ENCODE assay signal across 8 cellular contexts in genomic region chr11:68030318-68031135, GRCh38. TPM values are rescaled to one million over a fixed set of nuclear protein-coding genes. Genes with fewer than 3 reads are reported as not detected.
A peak's percentile ranks its signal among the peaks of the same experiment; 100 is the strongest.
DNase-seq lines count a peak whose midpoint lies in the region; ATAC-seq and TF ChIP-seq lines count a peak whose summit lies in the region.

NDUFS8 (plus strand) TSS chr11:68030681; CDS start chr11:68032152, 1,471 bp downstream.

- H3K36me3 ChIP-seq in SK-N-SH (replicated peaks in 1 of 2; ENCODE audit: control insufficient read depth in 1 of 2, insufficient read depth in 2 of 2, low read length in 1 of 2), result peaks cover 13 to 14% of the 10 kb centered on the region in 2 experiments

- no peak for TF ChIP-seq EP300 in SK-N-SH (IDR thresholded peaks at IDR 0.05; ENCODE audit: borderline replicate concordance in 1 of 2, low read depth in 1 of 2, low read length in 1 of 2)

- no peaks in the 10 kb centered on the region for H3K9me3 ChIP-seq in SK-N-SH

- H3K4me3 ChIP-seq in SK-N-SH (ENCODE audit: low read depth in 2 of 2, low read length in 1 of 2), result peak within 1 kb of the TSS; percentile 77 to 81

- peak within 1 kb of the TSS; percentile 85 to 99 for H3K27ac ChIP-seq in SK-N-SH (ENCODE audit: low read depth in 2 of 2, low read length in 1 of 2)

- H3K9ac ChIP-seq in SK-N-SH, result peak within 1 kb of the TSS; percentile 89

- TF ChIP-seq RAD21 in SK-N-SH (IDR thresholded peaks at IDR 0.05; ENCODE audit: low read length), result no peak

- H3K79me2 ChIP-seq in SK-N-SH (ENCODE audit: insufficient read depth), result peaks cover 38% of the 10 kb centered on the region

- WGBS in SK-N-SH (ENCODE audit: low lambda C conversion rate), result under 1% methylated on average over 41 of the region's 56 CpGs

- H4K20me1 ChIP-seq in SK-N-SH (ENCODE audit: insufficient read depth), result no peaks in the 10 kb centered on the region

- H3K4me1 ChIP-seq in SK-N-SH (ENCODE audit: control insufficient read depth in 1 of 2, insufficient read depth in 2 of 2, low read depth in 1 of 2, low read length in 1 of 2), result peaks cover 30 to 36% of the 10 kb centered on the region in 2 experiments; a peak in 3 of 4 replicates

- ATAC-seq in HG02571 (IDR thresholded peaks at IDR 0.05; ENCODE audit: unreplicated experiment), result peak; percentile 86

- CTCF ChIA-PET in SK-N-SH (lab: Yijun Ruan, JAX), result interaction anchor here (1.1 to 1.6 kb wide), 2 partner anchors 12 to 267 kb away, joined by 3 read pairs; no protein-coding TSS in a partner anchor

- no peaks in the 10 kb centered on the region for H3K27me3 ChIP-seq in SK-N-SH (ENCODE audit: insufficient read depth)

- H3K9me2 ChIP-seq in SK-N-SH, result no peaks in the 10 kb centered on the region

- peak within 1 kb of the TSS; percentile 56 for H2AFZ ChIP-seq in SK-N-SH (ENCODE audit: low read depth)

- H3F3A ChIP-seq in SK-N-SH (replicated peaks; ENCODE audit: insufficient read depth), result peaks cover 29% of the 10 kb centered on the region

- H3K4me2 ChIP-seq in SK-N-SH, result peak within 1 kb of the TSS; percentile 79

- no peak for TF ChIP-seq CTCF in SK-N-SH (IDR thresholded peaks at IDR 0.05)

- POLR2A ChIA-PET in SK-N-SH (lab: Yijun Ruan, JAX), result no interaction called here

- DNase-seq in GM04504 (ENCODE audit: low read depth) (peak; percentile 98), NCI-H1048 (lab: John Stamatoyannopoulos, UW) (peak; percentile 95), SK-N-SH (peak; percentile 99), germinal center (ENCODE audit: low spot score) (peak; percentile 100), non-pigmented ciliary epithelial cell (ENCODE audit: low read depth) (peak; percentile 98), superior temporal gyrus (ENCODE audit: extremely low spot score) (peak; percentile 100)
- peak; percentile 99 for DNase-seq in activated naive CD4-positive, alpha-beta T cell treated with anti-CD3 and anti-CD28 coated beads, Interleukin-2, amount 50 U/mL, for 16 hours

TF ChIP-seq in SK-N-SH, 30 proteins besides CTCF, POLR2A, EP300 and RAD21 (continues in another document):
- TF ChIP-seq FOXJ3 (CRISPR knock-in tag; IDR thresholded peaks at IDR 0.05), result no peak
- no peak for TF ChIP-seq REST (IDR thresholded peaks at IDR 0.05; ENCODE audit: low read depth, low read length)
- TF ChIP-seq NRF1 (IDR thresholded peaks at IDR 0.05; ENCODE audit: low read depth, low read length), result peak; percentile 82
- 0 out of 2 replicates have a peak, but pooled peaks have one; percentile 21 for TF ChIP-seq SIN3A (IDR thresholded peaks at IDR 0.05; ENCODE audit: borderline replicate concordance, low read depth, low read length)
- TF ChIP-seq SMC3 (IDR thresholded peaks at IDR 0.05; ENCODE audit: low read depth, low read length), result no peak
- no peak for TF ChIP-seq GATA2 (CRISPR knock-in tag; IDR thresholded peaks at IDR 0.05)
- TF ChIP-seq ZBTB33 (IDR thresholded peaks at IDR 0.05; ENCODE audit: borderline replicate concordance, low read depth), result no peak
- no peak for TF ChIP-seq ELF1 (IDR thresholded peaks at IDR 0.05)
- peak; percentile 65 for TF ChIP-seq RFX5 (IDR thresholded peaks at IDR 0.05; ENCODE audit: low read length)
- peak; percentile 94 for TF ChIP-seq YY1 (IDR thresholded peaks at IDR 0.05; ENCODE audit: low read depth)
- TF ChIP-seq POLR2AphosphoS5 (IDR thresholded peaks at IDR 0.05; ENCODE audit: low read depth, low read length), result peak; percentile 27; the same call in 1 of the 2 replicates
- no peak for TF ChIP-seq EZH2phosphoT487 (IDR thresholded peaks at IDR 0.05; ENCODE audit: borderline replicate concordance, low read depth)
- no peak for TF ChIP-seq TEAD4 (IDR thresholded peaks at IDR 0.05; ENCODE audit: borderline replicate concordance, insufficient read depth)
- TF ChIP-seq MXI1 (IDR thresholded peaks at IDR 0.05; ENCODE audit: low read depth, low read length), result peak; percentile 71
- TF ChIP-seq TAF1 (IDR thresholded peaks at IDR 0.05; ENCODE audit: borderline replicate concordance, low read depth, low read length), result peak; percentile 16; the same call in 1 of the 2 replicates
- no peak for TF ChIP-seq RXRA (IDR thresholded peaks at IDR 0.05; ENCODE audit: borderline replicate concordance, low read depth)
- no peak for TF ChIP-seq USF1 (IDR thresholded peaks at IDR 0.05; ENCODE audit: borderline replicate concordance, low read depth)
- peak; percentile 81 for TF ChIP-seq GABPA (IDR thresholded peaks at IDR 0.05; ENCODE audit: low read depth)
- TF ChIP-seq FOXM1 (IDR thresholded peaks at IDR 0.05; ENCODE audit: low read depth), result no peak
- TF ChIP-seq MAX (IDR thresholded peaks at IDR 0.05; ENCODE audit: low read depth), result no peak; the same call in none of the 2 replicates
- no peak for TF ChIP-seq FOSL2 (IDR thresholded peaks at IDR 0.05; ENCODE audit: borderline replicate concordance, low read depth)
- TF ChIP-seq PBX3 (IDR thresholded peaks at IDR 0.05), result peak; percentile 84
- no peak for TF ChIP-seq MEF2A (IDR thresholded peaks at IDR 0.05; ENCODE audit: borderline replicate concordance, low read depth)
- TF ChIP-seq JUND (IDR thresholded peaks at IDR 0.05), result no peak

RNA-seq across cellular contexts. Expression of gene NDUFS8, which starts in this region (rescaled TPM):
- 87.2 and 123 TPM in 2 replicates for polyA plus RNA-seq in SK-N-SH (2012; rRNA removed)
- 58.2 and 80.4 TPM in 2 replicates for polyA plus RNA-seq in SK-N-SH (2012; cell fraction: cytosol; rRNA removed)
- polyA plus RNA-seq in SK-N-SH (2012; cell fraction: nucleus; rRNA removed), result 123 and 172 TPM in 2 replicates

Comparison
In these comparisons a context has a peak if more than half of its experiments do, and no peak if none do; other contexts are left out.
1. Peak in every context shown above with its lines: DNase-seq, ATAC-seq, H3K4me3 ChIP-seq and H3K27ac ChIP-seq.